ENCODE assay signal across 15 cellular contexts in genomic region chrX:152912121-152912520, GRCh38. TPM values are rescaled to one million over a fixed set of nuclear protein-coding genes. Genes with fewer than 3 reads are reported as not detected.
DNase-seq lines count a peak whose midpoint lies in the region; ATAC-seq and TF ChIP-seq lines count a peak whose summit lies in the region.
"Had no signal": no experiment of that assay in that cellular context is flagged by ENCODE, and none has a peak within 500 bp of the region (broad histone marks: within the 10 kb centered on the region; RNA-seq: fewer than 3 reads in every experiment).

No MANE protein-coding gene starts in this region.

- peaks cover 10 to 20% of the 10 kb centered on the region in 2 experiments for H3K4me1 Mint-ChIP-seq in H9

- peaks cover 29% of the 10 kb centered on the region for H3K9me3 ChIP-seq in H9 (ENCODE audit: control insufficient read depth, low read depth, low read length)
- H3K9me3 ChIP-seq: A549, tibial artery had no signal

- no peak overlapping the region for H4K5ac ChIP-seq in H9 (ENCODE audit: insufficient read length, low read depth, low read length)

- no peaks in the 10 kb centered on the region for H4K20me1 ChIP-seq in H9 (ENCODE audit: control insufficient read depth, insufficient read depth, insufficient read length)

- no peak overlapping the region for H3K56ac ChIP-seq in H9 (ENCODE audit: insufficient read length, low read depth, low read length)

- no peak overlapping the region for H2BK15ac ChIP-seq in H9 (ENCODE audit: low read depth, low read length)

- WGBS in H9 (ENCODE audit: extremely low coverage, insufficient read length, low lambda C conversion rate): no CpG with 5 or more reads among the region's 4 CpGs

- H3K9ac ChIP-seq in H9 (ENCODE audit: extremely low read depth, insufficient read length, low read length): no peak overlapping the region

- no peaks in the 10 kb centered on the region for H3K27me3 ChIP-seq in H9 (ENCODE audit: insufficient read depth, low read length)
- H3K27me3 ChIP-seq: tibial artery had no signal

- H2BK120ac ChIP-seq in H9 (ENCODE audit: low read depth, low read length, poor library complexity, severe bottlenecking): no peak overlapping the region

- in situ Hi-C loops in SK-MEL-5 (cut with HindIII; ENCODE audit: low pct_unique_long_range_greater_than_20kb, low sequenced_read_pairs): no loop called here

- peak; percentile 37; the same call in 1 of the 3 replicates for TF ChIP-seq CTCF in H9 (conservative IDR thresholded peaks at IDR 0.05)

- no peak overlapping the region for H2BK20ac ChIP-seq in H9 (ENCODE audit: low read depth, low read length, poor library complexity, severe bottlenecking)

- no peak overlapping the region for H4K91ac ChIP-seq in H9 (ENCODE audit: insufficient read length, low read depth, low read length)

- H3K23ac ChIP-seq in H9 (ENCODE audit: insufficient read length, low read depth, low read length): no peak overlapping the region

- peaks cover 0 to 6% (median 2%) of the 10 kb centered on the region in 3 experiments; a peak in 5 of 7 replicates for H3K36me3 Mint-ChIP-seq in H9 (ENCODE audit: insufficient read depth in 1 of 3, low read depth in 3 of 3)

- no peak overlapping the region for H3T11ph ChIP-seq in H9 (ENCODE audit: low read length)

- no peak overlapping the region for H3K4ac ChIP-seq in H9 (ENCODE audit: low read depth, low read length)

- peaks cover 72 to 79% of the 10 kb centered on the region in 2 experiments for H3K9me3 Mint-ChIP-seq in H9
- H3K9me3 Mint-ChIP-seq: activated T-helper 1 cell treated with anti-CD3 and anti-CD28 coated beads, Interleukin-12 subunit alpha, Interleukin-12 subunit beta, Interleukin-2, Interleukin-4 antibody, amounts not matched to agents 30 ng/mL and 10 ng/mL and 1 ng/mL, durations not matched to agents 14 hours and 24 hours and 36 hours had no signal

- peak; percentile 4 for DNase-seq in NCI-H146 (lab: John Stamatoyannopoulos, UW)
- no peak for DNase-seq in NCI-H146 treated with DMSO at 0.1 percent for 48 hours (lab: John Stamatoyannopoulos, UW; ENCODE audit: unreplicated experiment)
- peak; percentile 48 for DNase-seq in H9
- peak; percentile 53 for DNase-seq in SK-MEL-5 (ENCODE audit: low read depth, low spot score)
- peak; percentile 63 for DNase-seq in germinal center (ENCODE audit: low spot score)
- no peak for DNase-seq in EL
- DNase-seq: COR-L47, dorsolateral prefrontal cortex, foreskin melanocyte, NCI-H1105, tibial artery had no signal

- H2BK5ac ChIP-seq in H9 (ENCODE audit: insufficient read length, low read length): no peak overlapping the region

- H2AK5ac ChIP-seq in H9 (ENCODE audit: insufficient read length, low read length): no peak overlapping the region

- no peaks in the 10 kb centered on the region for H3K79me2 ChIP-seq in H9 (ENCODE audit: insufficient read depth, low read length)

- no peaks in the 10 kb centered on the region for H3K23me2 ChIP-seq in H9 (ENCODE audit: insufficient read length, low read depth, low read length, poor library complexity, severe bottlenecking)

- H3K4me1 ChIP-seq in H9 (ENCODE audit: insufficient read depth, low read length): no peaks in the 10 kb centered on the region
- H3K4me1 ChIP-seq: tibial artery had no signal

- no peak overlapping the region for H3K27ac Mint-ChIP-seq in H9
- H3K27ac Mint-ChIP-seq: activated T-helper 1 cell treated with anti-CD3 and anti-CD28 coated beads, Interleukin-12 subunit alpha, Interleukin-12 subunit beta, Interleukin-2, Interleukin-4 antibody, amounts not matched to agents 30 ng/mL and 10 ng/mL and 1 ng/mL, durations not matched to agents 14 hours and 24 hours and 36 hours had no signal

- ATAC-seq in HG03139 (IDR thresholded peaks at IDR 0.05; ENCODE audit: unreplicated experiment) (no peak), HG03280 (IDR thresholded peaks at IDR 0.05; ENCODE audit: unreplicated experiment) (no peak)

- H3K18ac ChIP-seq in H9 (ENCODE audit: insufficient read length, low read depth, low read length): no peak overlapping the region

- H2AFZ ChIP-seq in H9 (ENCODE audit: low read length): no peak overlapping the region

- H3K14ac ChIP-seq in H9 (ENCODE audit: insufficient read depth, low read length): no peak overlapping the region; the same call in 1 of the 2 replicates

- no peaks in the 10 kb centered on the region for H3K79me1 ChIP-seq in H9 (ENCODE audit: insufficient read depth, low read depth, low read length, poor library complexity, severe bottlenecking)

- H3K4me3 Mint-ChIP-seq in H9: no peak overlapping the region
- H3K4me3 Mint-ChIP-seq: activated T-helper 1 cell treated with anti-CD3 and anti-CD28 coated beads, Interleukin-12 subunit alpha, Interleukin-12 subunit beta, Interleukin-2, Interleukin-4 antibody, amounts not matched to agents 30 ng/mL and 10 ng/mL and 1 ng/mL, durations not matched to agents 14 hours and 24 hours and 36 hours had no signal

- H4K8ac ChIP-seq in H9 (replicated peaks; ENCODE audit: insufficient read length, low read depth, low read length): no peak overlapping the region

- H3K27me3 Mint-ChIP-seq in H9 (ENCODE audit: low read depth): no peaks in the 10 kb centered on the region

- no peak overlapping the region for H3K27ac ChIP-seq in H9 (ENCODE audit: insufficient read length, low read depth, low read length)
- H3K27ac ChIP-seq: A549, dorsolateral prefrontal cortex, tibial artery had no signal

- H2BK12ac ChIP-seq in H9 (ENCODE audit: insufficient read length, low read depth, low read length): no peak overlapping the region

- no peak overlapping the region for H3K4me2 ChIP-seq in H9 (ENCODE audit: insufficient read depth, insufficient read length, low read length)
- H3K4me2 ChIP-seq: A549 had no signal

RNA-seq across cellular contexts. Expression of gene ZNF185, which starts 14.3 kb away (rescaled TPM):
- 10.2 and 11.3 TPM in 2 replicates for total RNA-seq in H9 (2021)
- 0.56 and 0.92 TPM in 2 replicates for total RNA-seq in SK-MEL-5 (2014; rRNA removed; shearing (Covaris generic))
- 1.6 and 1.8 TPM in 2 replicates for polyA plus RNA-seq in SK-MEL-5 (2015; cell fraction: cytosol; rRNA removed)
- polyA plus RNA-seq in SK-MEL-5 (2015; cell fraction: nucleus; rRNA removed): 0.65 and 0.86 TPM in 2 replicates

Comparison
In these comparisons a context has a peak if more than half of its experiments do, and no peak if none do; other contexts are left out.
1. DNase-seq: peak in NCI-H146 (single experiment), H9 (single experiment), SK-MEL-5 (single experiment) and germinal center (single experiment); none in NCI-H146 treated with DMSO at 0.1 percent for 48 hours (single experiment) and EL (single experiment).